Comparison of ENCODE assay signal across 8 cellular contexts in the genomic region with DNA sequence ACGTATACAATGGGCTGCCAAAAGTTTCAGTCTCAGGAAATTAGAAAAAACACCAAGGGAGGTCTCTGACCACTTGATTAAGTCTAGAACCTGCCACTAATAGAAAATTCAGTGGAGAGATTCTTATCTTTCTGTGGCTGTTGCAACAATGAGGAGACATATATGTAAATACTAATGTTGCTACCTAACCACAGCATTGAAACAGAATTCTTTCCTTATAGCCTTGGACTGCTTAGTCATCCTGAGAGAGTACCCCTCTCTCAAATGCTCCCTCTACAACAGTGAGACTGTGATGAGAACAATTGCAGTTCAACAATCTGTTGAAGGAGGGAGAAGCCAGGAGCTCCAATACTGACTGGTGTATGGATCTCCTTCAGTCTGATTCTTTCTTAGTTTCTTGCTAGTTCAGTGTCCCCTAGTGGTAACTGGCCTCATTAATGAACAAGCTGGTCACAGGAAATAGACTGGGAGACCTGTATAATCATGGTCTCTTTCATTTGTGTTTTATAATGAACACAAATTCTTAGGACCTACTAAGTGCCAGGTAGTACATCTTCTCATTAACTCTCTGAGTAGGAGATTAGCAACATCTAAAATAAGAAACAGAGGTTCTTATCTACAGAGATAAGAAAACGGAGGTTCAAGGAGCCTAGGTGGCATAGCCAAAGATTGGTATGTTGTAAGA.
A peak's percentile ranks its signal among the peaks of the same experiment; 100 is the strongest.
DNase-seq lines count a peak whose midpoint lies in the region; ATAC-seq, FAIRE-seq and TF ChIP-seq lines count a peak whose summit lies in the region.

No MANE protein-coding gene starts in this region.

- peak overlapping the region; percentile 57 for H3K4me2 ChIP-seq in endothelial cell of umbilical vein (ENCODE audit: insufficient read depth, low read length)

- intact Hi-C loops in A673 (cut with micrococcal nuclease; ENCODE audit: unreplicated experiment) = loop anchor here (1.0 to 5.0 kb wide), 3 partner anchors 229 to 289 kb away; a partner anchor contains a TSS
- intact Hi-C loops in endothelial cell of umbilical vein (cut with micrococcal nuclease) = loop anchor here (1.0 to 5.0 kb wide), 12 partner anchors 98 to 671 kb away; a partner anchor contains a TSS
- intact Hi-C loops in aorta (cut with DNase I) = loop anchor here (5.0 to 10.0 kb wide), 6 partner anchors 87 to 537 kb away; a partner anchor contains a TSS

- CTCF ChIA-PET in A673 (lab: Charles Lee) = interaction anchor here (0.6 to 1.1 kb wide), 10 partner anchors 10 to 536 kb away, joined by 3 to 8 read pairs (median 3); no protein-coding TSS in a partner anchor
- CTCF ChIA-PET in endothelial cell of umbilical vein (lab: Charles Lee) = interaction anchor here (0.5 to 2.0 kb wide), 55 partner anchors 8 to 536 kb away, joined by 3 to 29 read pairs (median 5); a partner anchor contains a TSS

- peak overlapping the region; percentile 45 for H2AFZ ChIP-seq in endothelial cell of umbilical vein (ENCODE audit: low read depth, low read length)

- no peaks in the 10 kb centered on the region for H4K20me1 ChIP-seq in endothelial cell of umbilical vein (replicated peaks; ENCODE audit: control insufficient read depth, extremely low read depth, insufficient read depth, low read length)

- FAIRE-seq in endothelial cell of umbilical vein (lab: Jason Lieb, UNC) = peak; percentile 85

- no TSS peak for BruUV-seq in A673 (replicated peaks; lab: Mats Ljungman, UMichigan)
- no TSS peak for BruUV-seq in endothelial cell of umbilical vein (replicated peaks; lab: Mats Ljungman, UMichigan)

- dilution Hi-C loops in endothelial cell of umbilical vein (cut with MboI; ENCODE audit: extremely low pct_ligation_motif_present, low sequenced_read_pairs) = no loop called here

- H3K36me3 ChIP-seq in A673 (ENCODE audit: insufficient read depth, low read length, poor library complexity, severe bottlenecking) = no peaks in the 10 kb centered on the region
- H3K36me3 ChIP-seq in MG63 = no peaks in the 10 kb centered on the region; the same call in none of the 2 replicates
- H3K36me3 ChIP-seq in SJCRH30 = no peaks in the 10 kb centered on the region
- no peaks in the 10 kb centered on the region for H3K36me3 ChIP-seq in endothelial cell of umbilical vein (ENCODE audit: control insufficient read depth in 2 of 2, extremely low read depth in 1 of 2, insufficient read depth in 2 of 2, low read length in 2 of 2)
- no peaks in the 10 kb centered on the region for H3K36me3 ChIP-seq in aorta (ENCODE audit: control insufficient read depth in 1 of 2, insufficient read depth in 2 of 2, low read length in 1 of 2)

- H3K27me3 Mint-ChIP-seq in HFFc6 (ENCODE audit: insufficient read depth) = no peaks in the 10 kb centered on the region
- H3K27me3 Mint-ChIP-seq in mesothelial cell of epicardium (ENCODE audit: low read depth) = no peaks in the 10 kb centered on the region

- POLR2A ChIA-PET in A673 (lab: Charles Lee; ENCODE audit: low non-redundant PET) = interaction anchor here (0.5 to 0.9 kb wide), 5 partner anchors 118 to 296 kb away, joined by 3 to 6 read pairs (median 3); no protein-coding TSS in a partner anchor
- POLR2A ChIA-PET in endothelial cell of umbilical vein (lab: Charles Lee) = interaction anchor here (0.7 to 1.4 kb wide), 7 partner anchors 169 to 305 kb away, joined by 3 to 13 read pairs (median 5); no protein-coding TSS in a partner anchor

- H3K9me1 ChIP-seq in endothelial cell of umbilical vein (replicated peaks; ENCODE audit: control insufficient read depth, extremely low read depth, insufficient read depth, low read length) = no peaks in the 10 kb centered on the region

- 1 to 6% methylated on average over 2 of the region's 2 CpGs for WGBS in aorta, 2 donors

- H3K36me3 Mint-ChIP-seq in HFFc6 (ENCODE audit: low read depth) = no peaks in the 10 kb centered on the region
- H3K36me3 Mint-ChIP-seq in mesothelial cell of epicardium = no peaks in the 10 kb centered on the region

- TF ChIP-seq POLR2A in endothelial cell of umbilical vein (IDR thresholded peaks at IDR 0.05; ENCODE audit: low read depth, low read length) = peak; percentile 32

- H3K9me3 ChIP-seq in A673 (ENCODE audit: low read depth, low read length, poor library complexity, severe bottlenecking) = no peaks in the 10 kb centered on the region
- H3K9me3 ChIP-seq in MG63 = no peaks in the 10 kb centered on the region
- H3K9me3 ChIP-seq in SJCRH30 (replicated peaks) = no peaks in the 10 kb centered on the region
- H3K9me3 ChIP-seq in endothelial cell of umbilical vein (replicated peaks; ENCODE audit: control insufficient read depth, insufficient read depth, low read length) = no peaks in the 10 kb centered on the region
- H3K9me3 ChIP-seq in aorta (ENCODE audit: control insufficient read depth, low read length) = no peaks in the 10 kb centered on the region

- H3K27ac ChIP-seq in A673 (ENCODE audit: low read depth, low read length, poor library complexity, severe bottlenecking) (peak overlapping the region; percentile 83), SJCRH30 (no peak overlapping the region), endothelial cell of umbilical vein (ENCODE audit: insufficient read depth, low read depth, low read length) (peak overlapping the region; percentile 83), aorta (ENCODE audit: low read depth in 1 of 2, low read length in 2 of 2) (no peak overlapping the region)

- H3K27ac Mint-ChIP-seq in HFFc6 = peak overlapping the region; percentile 92
- H3K27ac Mint-ChIP-seq in mesothelial cell of epicardium = peak overlapping the region; percentile 51

- H3K27me3 ChIP-seq in A673 (replicated peaks; ENCODE audit: insufficient read depth, low read depth, low read length, poor library complexity) (no peaks in the 10 kb centered on the region), MG63 (no peaks in the 10 kb centered on the region), SJCRH30 (no peaks in the 10 kb centered on the region), endothelial cell of umbilical vein (ENCODE audit: control insufficient read depth in 2 of 2, insufficient read depth in 2 of 2, low read length in 2 of 2) (no peaks in the 10 kb centered on the region), aorta (ENCODE audit: control insufficient read depth in 1 of 2, insufficient read depth in 2 of 2, low read length in 1 of 2) (no peaks in the 10 kb centered on the region)

- H3K4me3 Mint-ChIP-seq in HFFc6 = peak overlapping the region; percentile 68
- H3K4me3 Mint-ChIP-seq in mesothelial cell of epicardium = no peak overlapping the region

- H3K9ac ChIP-seq in endothelial cell of umbilical vein (replicated peaks; ENCODE audit: extremely low read depth, insufficient read depth, low read length) = peak overlapping the region; percentile 57

- no peak overlapping the region for H3K4me3 ChIP-seq in A673 (ENCODE audit: low read depth, low read length, poor library complexity, severe bottlenecking)
- no peak overlapping the region for H3K4me3 ChIP-seq in GM12865 (ENCODE audit: low read depth, low read length)
- H3K4me3 ChIP-seq in MG63 = no peak overlapping the region
- H3K4me3 ChIP-seq in SJCRH30 = no peak overlapping the region
- H3K4me3 ChIP-seq in endothelial cell of umbilical vein (replicated peaks in 1 of 3; ENCODE audit: insufficient read depth in 1 of 3, low read depth in 1 of 3, low read length in 3 of 3) = no peak overlapping the region
- no peak overlapping the region for H3K4me3 ChIP-seq in aorta (ENCODE audit: low read length in 2 of 2)

- peaks cover 94% of the 10 kb centered on the region for H3K4me1 Mint-ChIP-seq in HFFc6 (ENCODE audit: low read depth)
- peaks cover 51% of the 10 kb centered on the region for H3K4me1 Mint-ChIP-seq in mesothelial cell of epicardium

- no peaks in the 10 kb centered on the region for H3K79me2 ChIP-seq in endothelial cell of umbilical vein (ENCODE audit: control insufficient read depth, insufficient read depth, low read length)

- H3K9me3 Mint-ChIP-seq in HFFc6 (no peaks in the 10 kb centered on the region), mesothelial cell of epicardium (no peaks in the 10 kb centered on the region)

- TF ChIP-seq CTCF in A673 (conservative IDR thresholded peaks at IDR 0.05; ENCODE audit: low read depth, low read length) = peak; percentile 91
- peak; percentile 64 for TF ChIP-seq CTCF in GM12865 (IDR thresholded peaks at IDR 0.05; ENCODE audit: insufficient read depth, low read depth, low read length, missing control alignments)
- TF ChIP-seq CTCF in HFFc6 (IDR thresholded peaks at IDR 0.05) = peak; percentile 90
- TF ChIP-seq CTCF in endothelial cell of umbilical vein (IDR thresholded peaks at IDR 0.05; ENCODE audit: extremely low read depth in 1 of 2, insufficient read depth in 1 of 2, low read depth in 1 of 2, low read length in 2 of 2) = peak; percentile 57 to 69
- TF ChIP-seq CTCF in mesothelial cell of epicardium (IDR thresholded peaks at IDR 0.05; ENCODE audit: unreplicated experiment) = peak; percentile 28

- ATAC-seq in aorta (ENCODE audit: low FRiP score) = peak; percentile 88

- peaks cover 65% of the 10 kb centered on the region for H3K4me1 ChIP-seq in A673 (ENCODE audit: insufficient read depth, low read length, poor library complexity, severe bottlenecking)
- H3K4me1 ChIP-seq in SJCRH30 = peaks cover 24% of the 10 kb centered on the region
- H3K4me1 ChIP-seq in endothelial cell of umbilical vein (ENCODE audit: control insufficient read depth, extremely low read depth, insufficient read depth, low read length) = peaks cover 59% of the 10 kb centered on the region
- peaks cover 2 to 6% of the 10 kb centered on the region in 2 donors for H3K4me1 ChIP-seq in aorta (ENCODE audit: control insufficient read depth in 1 of 2, insufficient read depth in 2 of 2, low read length in 2 of 2)

- DNase-seq in A673 (ENCODE audit: low spot score) = peak; percentile 91
- peak; percentile 79 for DNase-seq in GM12865 (ENCODE audit: low read depth)
- peak; percentile 88 for DNase-seq in HFFc6
- peak; percentile 17 for DNase-seq in MG63
- peak; percentile 49 to 83 for DNase-seq in SJCRH30
- peak; percentile 94 for DNase-seq in endothelial cell of umbilical vein (ENCODE audit: low read depth, low spot score)
- DNase-seq in mesothelial cell of epicardium (ENCODE audit: low spot score in 2 of 2, unreplicated experiment in 2 of 2) = no peak
- no peak for DNase-seq in aorta

TF ChIP-seq in endothelial cell of umbilical vein, 7 proteins besides CTCF, POLR2A, EP300 and RAD21 (continues in another document):
- TF ChIP-seq FOS (IDR thresholded peaks at IDR 0.05; ENCODE audit: borderline replicate concordance, insufficient read depth, low read length) (peak; percentile 33), JUN (IDR thresholded peaks at IDR 0.05; ENCODE audit: borderline replicate concordance, insufficient read depth, insufficient read length, low read depth) (peak; percentile 59), EZH2 (IDR thresholded peaks at IDR 0.05; ENCODE audit: borderline replicate concordance, low read depth, low read length, severe bottlenecking) (no peak), GATA2 (IDR thresholded peaks at IDR 0.05; ENCODE audit: insufficient read depth, insufficient read length, low read depth, low read length) (peak; percentile 96), POLR2AphosphoS5 (IDR thresholded peaks at IDR 0.05; ENCODE audit: insufficient read depth, low read depth, low read length) (peak; percentile 36)
- TF ChIP-seq, protein P1, sequence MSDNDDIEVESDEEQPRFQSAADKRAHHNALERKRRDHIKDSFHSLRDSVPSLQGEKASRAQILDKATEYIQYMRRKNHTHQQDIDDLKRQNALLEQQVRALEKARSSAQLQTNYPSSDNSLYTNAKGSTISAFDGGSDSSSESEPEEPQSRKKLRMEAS (IDR thresholded peaks at IDR 0.05; ENCODE audit: insufficient read depth, insufficient read length) = no peak

Comparison
In these comparisons a context has a peak if more than half of its experiments do, and no peak if none do; other contexts are left out.
1. DNase-seq: peak in A673 (single experiment), GM12865 (single experiment), HFFc6 (single experiment), MG63 (single experiment), SJCRH30 (2 of 2) and endothelial cell of umbilical vein (single experiment); none in mesothelial cell of epicardium (0 of 2) and aorta (0 of 2).
2. H3K27ac ChIP-seq: peak in A673 (single experiment) and endothelial cell of umbilical vein (single experiment); none in SJCRH30 (single experiment) and aorta (0 of 2).
3. CTCF ChIP-seq: peak in every context shown above with its lines; median percentile 91 in A673; 90 in HFFc6; 64 in GM12865; 63 in endothelial cell of umbilical vein; 28 in mesothelial cell of epicardium.